In genomic region chr13:99542788-99543406, GRCh38 we compare ENCODE assay signal across 9 cellular contexts. TPM values are rescaled to one million over a fixed set of nuclear protein-coding genes. Genes with fewer than 3 reads are reported as not detected.
DNase-seq lines count a peak whose midpoint lies in the region; ATAC-seq lines count a peak whose summit lies in the region.
"Had no signal": no experiment of that assay in that cellular context is flagged by ENCODE, and none has a peak within 500 bp of the region (broad histone marks: within the 10 kb centered on the region; RNA-seq: fewer than 3 reads in every experiment).

No MANE protein-coding gene starts in this region.

- H3K27me3 ChIP-seq in GM23248 (replicated peaks; ENCODE audit: insufficient read depth) (no peaks in the 10 kb centered on the region), neuronal stem cell (ENCODE audit: control insufficient read depth in 3 of 3, insufficient read depth in 3 of 3, low read depth in 1 of 3, low read length in 3 of 3) (no peaks in the 10 kb centered on the region)

- H3K36me3 ChIP-seq in GM23248 (ENCODE audit: low read depth) (peaks cover 36% of the 10 kb centered on the region), neuronal stem cell (replicated peaks in 1 of 2; ENCODE audit: control insufficient read depth in 2 of 2, insufficient read depth in 2 of 2, low read length in 2 of 2) (peaks cover 17 to 99% of the 10 kb centered on the region in 2 donors)

- H4K20me1 ChIP-seq in GM23248 (ENCODE audit: insufficient read depth): no peaks in the 10 kb centered on the region

- no peak overlapping the region for H4K8ac ChIP-seq in neuronal stem cell (ENCODE audit: low read depth, low read length)

- 89 to 94% methylated on average over 8 of the region's 8 CpGs for WGBS in GM23248 (ENCODE audit: low coverage in 1 of 2, low lambda C conversion rate in 2 of 2, missing lambda C conversion rate in 2 of 2), 2 experiments
- no CpG with 5 or more reads among the region's 8 CpGs for WGBS in neuronal stem cell (ENCODE audit: extremely low coverage in 2 of 2, insufficient read length in 2 of 2, insufficient replicate concordance in 1 of 2), 2 donors

- H3K4ac ChIP-seq in neuronal stem cell (ENCODE audit: low read length): no peak overlapping the region

- H2AK5ac ChIP-seq in neuronal stem cell (ENCODE audit: low read depth, low read length): no peak overlapping the region

- no peaks in the 10 kb centered on the region for H3K9me2 ChIP-seq in GM23248 (ENCODE audit: insufficient read depth)

- no peak overlapping the region for H3K9ac ChIP-seq in GM23248
- no peak overlapping the region for H3K9ac ChIP-seq in neuronal stem cell (ENCODE audit: low read depth, low read length, poor library complexity)

- no peak overlapping the region for H2BK15ac ChIP-seq in neuronal stem cell (ENCODE audit: low read length)

- no peak overlapping the region for H3K4me3 ChIP-seq in GM23248
- no peak overlapping the region for H3K4me3 ChIP-seq in neuronal stem cell (ENCODE audit: low read length in 2 of 2)

- no peak overlapping the region for H3K14ac ChIP-seq in neuronal stem cell (ENCODE audit: low read length)

- H2BK5ac ChIP-seq in neuronal stem cell (ENCODE audit: low read length): no peak overlapping the region

- H3K27ac ChIP-seq in GM23248 (no peak overlapping the region), neuronal stem cell (replicated peaks; ENCODE audit: low read length) (no peak overlapping the region)

- no peak overlapping the region for H3K18ac ChIP-seq in neuronal stem cell (ENCODE audit: low read length)

- no peak overlapping the region for H2BK120ac ChIP-seq in neuronal stem cell (ENCODE audit: low read depth, low read length)

- in situ Hi-C loops in GM23248 (cut with MboI): no loop called here

- H3K4me2 ChIP-seq in GM23248 (ENCODE audit: unreplicated experiment) (no peak overlapping the region), neuronal stem cell (ENCODE audit: insufficient read depth, low read length, poor library complexity, severe bottlenecking) (no peak overlapping the region)

- H3K9me3 ChIP-seq in GM23248 (ENCODE audit: low read depth): no peaks in the 10 kb centered on the region
- no peaks in the 10 kb centered on the region for H3K9me3 ChIP-seq in neuronal stem cell (replicated peaks in 1 of 2; ENCODE audit: control insufficient read depth in 2 of 2, insufficient read depth in 1 of 2, low read depth in 1 of 2, low read length in 2 of 2)

- no peak overlapping the region for H4K91ac ChIP-seq in neuronal stem cell (ENCODE audit: low read depth, low read length, poor library complexity)

- ATAC-seq in HG03139 (IDR thresholded peaks at IDR 0.05; ENCODE audit: unreplicated experiment): peak; percentile 98

- H3K4me1 ChIP-seq in GM23248 (ENCODE audit: insufficient read depth) (no peaks in the 10 kb centered on the region), neuronal stem cell (ENCODE audit: control insufficient read depth in 2 of 2, insufficient read depth in 1 of 2, low read depth in 1 of 2, low read length in 2 of 2) (no peaks in the 10 kb centered on the region)

- no peak overlapping the region for H2BK12ac ChIP-seq in neuronal stem cell (ENCODE audit: low read length)

- no peaks in the 10 kb centered on the region for H3F3A ChIP-seq in GM23248 (ENCODE audit: insufficient read depth)

- no peak overlapping the region for H3K23ac ChIP-seq in neuronal stem cell (ENCODE audit: low read depth, low read length, poor library complexity)

- no peak overlapping the region for H2AFZ ChIP-seq in GM23248
- no peak overlapping the region for H2AFZ ChIP-seq in neuronal stem cell (ENCODE audit: low read length)

- no peaks in the 10 kb centered on the region for H3K79me2 ChIP-seq in GM23248 (ENCODE audit: insufficient read depth)

- DNase-seq in Ammon's horn (ENCODE audit: low spot score) (peak; percentile 66), GM19240 (ENCODE audit: insufficient read length, low spot score) (peak; percentile 43), GM23248 (no peak), 8988T (no peak), neuronal stem cell (ENCODE audit: low spot score) (no peak)
- DNase-seq in activated naive CD4-positive, alpha-beta T cell treated with anti-CD3 and anti-CD28 coated beads, Interleukin-2, amount 50 U/mL, for 16 hours: peak; percentile 49
- DNase-seq in stimulated activated naive CD4-positive, alpha-beta T cell (lab: John Stamatoyannopoulos, UW): peak in 4 of 6 experiments; percentile 10 to 57 (median 42)
- DNase-seq: DND-41 had no signal

- no peaks in the 10 kb centered on the region for H3K79me1 ChIP-seq in neuronal stem cell (ENCODE audit: low read depth, low read length)

RNA-seq across cellular contexts. Expression of gene TM9SF2, which starts 41.6 kb away (rescaled TPM):
- 168 and 189 TPM in 2 replicates for total RNA-seq in GM23248 (2014; rRNA removed; shearing (Covaris generic))
- 156 and 162 TPM in 2 replicates for polyA plus RNA-seq in GM23248 (2016; fragmentation: Nextera tagmentation; extraction: Ambion mirVana)
- 48.9 TPM for polyA plus RNA-seq in neuronal stem cell (2013, experiment 1 of 2)
- 48.3 TPM for polyA plus RNA-seq in neuronal stem cell (2013, experiment 2 of 2)

Comparison
In these comparisons a context has a peak if more than half of its experiments do, and no peak if none do; other contexts are left out.
1. DNase-seq: peak in Ammon's horn (single experiment), GM19240 (single experiment), activated naive CD4-positive, alpha-beta T cell treated with anti-CD3 and anti-CD28 coated beads, Interleukin-2, amount 50 U/mL, for 16 hours (single experiment) and stimulated activated naive CD4-positive, alpha-beta T cell (4 of 6); none in GM23248 (single experiment), 8988T (single experiment) and neuronal stem cell (single experiment).